In genomic region chr10:86217386-86218080, GRCh38 we compare ENCODE assay signal across 21 cellular contexts.
DNase-seq lines count a peak whose midpoint lies in the region; ATAC-seq and TF ChIP-seq lines count a peak whose summit lies in the region.
"Had no signal": no experiment of that assay in that cellular context is flagged by ENCODE, and none has a peak within 500 bp of the region (broad histone marks: within the 10 kb centered on the region; RNA-seq: fewer than 3 reads in every experiment).

No MANE protein-coding gene starts in this region.

- no peak overlapping the region for H3K27ac Mint-ChIP-seq in chondrocyte (ENCODE audit: unreplicated experiment)
- no peak overlapping the region for H3K27ac Mint-ChIP-seq in activated T-helper 1 cell treated with anti-CD3 and anti-CD28 coated beads, Interleukin-12 subunit alpha, Interleukin-12 subunit beta, Interleukin-2, Interleukin-4 antibody, amounts not matched to agents 30 ng/mL and 10 ng/mL and 1 ng/mL, durations not matched to agents 14 hours and 24 hours and 36 hours
- H3K27ac Mint-ChIP-seq: CD8-positive, alpha-beta T cell; GM23338 had no signal

- no peak overlapping the region for H3K4me3 Mint-ChIP-seq in chondrocyte (ENCODE audit: unreplicated experiment)
- no peak overlapping the region for H3K4me3 Mint-ChIP-seq in activated T-helper 1 cell treated with anti-CD3 and anti-CD28 coated beads, Interleukin-12 subunit alpha, Interleukin-12 subunit beta, Interleukin-2, Interleukin-4 antibody, amounts not matched to agents 30 ng/mL and 10 ng/mL and 1 ng/mL, durations not matched to agents 14 hours and 24 hours and 36 hours
- H3K4me3 Mint-ChIP-seq: CD8-positive, alpha-beta T cell; GM23338 had no signal

- no peaks in the 10 kb centered on the region for H3K9me3 ChIP-seq in esophagus squamous epithelium
- H3K9me3 ChIP-seq: A549, Caco-2, HAP-1, SK-N-SH had no signal

- 68 to 72% methylated on average over 5 to 6 of the region's 10 CpGs for WGBS in esophagus squamous epithelium, 2 donors

- H3K27me3 ChIP-seq in esophagus squamous epithelium = no peaks in the 10 kb centered on the region

- H3K36me3 ChIP-seq in esophagus squamous epithelium = no peaks in the 10 kb centered on the region
- H3K36me3 ChIP-seq: HAP-1 had no signal

- TF ChIP-seq CTCF in chondrocyte (IDR thresholded peaks at IDR 0.05) (no peak), esophagus squamous epithelium (IDR thresholded peaks at IDR 0.05) (no peak)

- H3K27me3 Mint-ChIP-seq in chondrocyte (ENCODE audit: low read depth) = peaks cover 22% of the 10 kb centered on the region
- H3K27me3 Mint-ChIP-seq in activated T-helper 1 cell treated with anti-CD3 and anti-CD28 coated beads, Interleukin-12 subunit alpha, Interleukin-12 subunit beta, Interleukin-2, Interleukin-4 antibody, amounts not matched to agents 30 ng/mL and 10 ng/mL and 1 ng/mL, durations not matched to agents 14 hours and 24 hours and 36 hours (ENCODE audit: insufficient read depth) = peaks cover 2% of the 10 kb centered on the region

- peak; percentile 36 for DNase-seq in NCI-H446 treated with DMSO at 0.1 percent for 48 hours (lab: John Stamatoyannopoulos, UW)
- DNase-seq in chondrocyte (ENCODE audit: low spot score) = peak; percentile 70
- DNase-seq in medulla oblongata (ENCODE audit: extremely low spot score) = peak; percentile 60
- no peak for DNase-seq in sciatic nerve (ENCODE audit: low spot score)
- no peak for DNase-seq in esophagus squamous epithelium (lab: John Stamatoyannopoulos, UW)
- no peak for DNase-seq in NCI-H2029 (lab: John Stamatoyannopoulos, UW)
- no peak for DNase-seq in activated T-helper 1 cell treated with anti-CD3 and anti-CD28 coated beads, Interleukin-12 subunit alpha, Interleukin-12 subunit beta, Interleukin-2, Interleukin-4 antibody, amounts not matched to agents 30 ng/mL and 10 ng/mL and 1 ng/mL, durations not matched to agents 14 hours and 24 hours and 36 hours (ENCODE audit: low spot score)
- DNase-seq: AML-193; Caco-2; CD8-positive, alpha-beta T cell; DMS 273 treated with DMSO at 0.1 percent for 48 hours; EL; GF-D8; KBM-7; NCI-H2227 treated with DMSO at 0.1 percent for 48 hours; NCI-H510A; SK-N-SH had no signal

- TF ChIP-seq POLR2A in esophagus squamous epithelium (IDR thresholded peaks at IDR 0.05) = no peak

- H3K4me1 ChIP-seq in esophagus squamous epithelium = no peaks in the 10 kb centered on the region
- H3K4me1 ChIP-seq: A549, Caco-2, HAP-1 had no signal

- intact Hi-C loops in sciatic nerve (cut with DNase I) = no loop called here
- intact Hi-C loops in esophagus squamous epithelium (cut with DNase I) = no loop called here
- intact Hi-C loops in activated T-helper 1 cell treated with anti-CD3 and anti-CD28 coated beads, Interleukin-12 subunit alpha, Interleukin-12 subunit beta, Interleukin-2, Interleukin-4 antibody, amounts not matched to agents 30 ng/mL and 10 ng/mL and 1 ng/mL, durations not matched to agents 14 hours and 24 hours and 36 hours (cut with micrococcal nuclease) = no loop called here

- ATAC-seq in sciatic nerve (peak; percentile 43), HG02678 (IDR thresholded peaks at IDR 0.05; ENCODE audit: unreplicated experiment) (no peak)
- ATAC-seq: CD8-positive, alpha-beta T cell; GM23338 had no signal

- no peaks in the 10 kb centered on the region for H3K36me3 Mint-ChIP-seq in chondrocyte (ENCODE audit: low read depth)
- no peaks in the 10 kb centered on the region for H3K36me3 Mint-ChIP-seq in activated T-helper 1 cell treated with anti-CD3 and anti-CD28 coated beads, Interleukin-12 subunit alpha, Interleukin-12 subunit beta, Interleukin-2, Interleukin-4 antibody, amounts not matched to agents 30 ng/mL and 10 ng/mL and 1 ng/mL, durations not matched to agents 14 hours and 24 hours and 36 hours (ENCODE audit: low read depth)
- H3K36me3 Mint-ChIP-seq: CD8-positive, alpha-beta T cell had no signal

- no peak overlapping the region for H3K4me3 ChIP-seq in esophagus squamous epithelium
- H3K4me3 ChIP-seq: A549, GM23338, HAP-1 had no signal

- no peaks in the 10 kb centered on the region for H3K4me1 Mint-ChIP-seq in chondrocyte (ENCODE audit: low read depth)
- H3K4me1 Mint-ChIP-seq in activated T-helper 1 cell treated with anti-CD3 and anti-CD28 coated beads, Interleukin-12 subunit alpha, Interleukin-12 subunit beta, Interleukin-2, Interleukin-4 antibody, amounts not matched to agents 30 ng/mL and 10 ng/mL and 1 ng/mL, durations not matched to agents 14 hours and 24 hours and 36 hours (ENCODE audit: low read depth) = no peaks in the 10 kb centered on the region

- H3K27ac ChIP-seq in esophagus squamous epithelium = no peak overlapping the region
- H3K27ac ChIP-seq: A549 had no signal

- H3K9me3 Mint-ChIP-seq in chondrocyte (ENCODE audit: low read depth) = peaks cover 7% of the 10 kb centered on the region
- H3K9me3 Mint-ChIP-seq in activated T-helper 1 cell treated with anti-CD3 and anti-CD28 coated beads, Interleukin-12 subunit alpha, Interleukin-12 subunit beta, Interleukin-2, Interleukin-4 antibody, amounts not matched to agents 30 ng/mL and 10 ng/mL and 1 ng/mL, durations not matched to agents 14 hours and 24 hours and 36 hours = no peaks in the 10 kb centered on the region
- H3K9me3 Mint-ChIP-seq: CD8-positive, alpha-beta T cell had no signal

Comparison
In these comparisons a context has a peak if more than half of its experiments do, and no peak if none do; other contexts are left out.
1. DNase-seq: peak in NCI-H446 treated with DMSO at 0.1 percent for 48 hours (single experiment), chondrocyte (single experiment) and medulla oblongata (single experiment); none in sciatic nerve (single experiment), esophagus squamous epithelium (single experiment), NCI-H2029 (single experiment) and activated T-helper 1 cell treated with anti-CD3 and anti-CD28 coated beads, Interleukin-12 subunit alpha, Interleukin-12 subunit beta, Interleukin-2, Interleukin-4 antibody, amounts not matched to agents 30 ng/mL and 10 ng/mL and 1 ng/mL, durations not matched to agents 14 hours and 24 hours and 36 hours (single experiment).